11 cellular contexts compared by ENCODE assay signal in the genomic region with DNA sequence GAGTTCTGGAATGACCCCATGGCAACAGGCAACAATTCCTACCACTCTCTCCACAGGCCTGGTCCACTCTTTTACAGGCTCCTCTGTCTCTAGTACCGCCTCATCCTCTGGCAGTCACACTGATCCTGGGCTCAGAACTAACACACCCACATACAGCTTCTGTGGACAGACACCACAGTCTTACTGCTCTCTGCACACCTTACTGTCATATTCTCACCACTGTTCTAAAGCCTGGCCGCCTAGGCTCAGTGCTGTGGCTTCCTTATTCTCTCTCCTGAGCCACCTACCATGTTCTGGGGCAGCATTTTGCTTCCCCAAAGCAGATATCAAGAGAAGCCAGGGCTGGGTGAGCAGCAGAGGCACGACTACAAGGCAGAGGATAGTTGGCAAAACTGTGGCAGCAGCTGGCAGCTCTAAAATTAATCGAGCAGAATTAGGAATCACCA. TPM values are rescaled to one million over a fixed set of nuclear protein-coding genes. Genes with fewer than 3 reads are reported as not detected.
DNase-seq lines count a peak whose midpoint lies in the region; ATAC-seq and TF ChIP-seq lines count a peak whose summit lies in the region.
"Had no signal": no experiment of that assay in that cellular context is flagged by ENCODE, and none has a peak within 500 bp of the region (broad histone marks: within the 10 kb centered on the region; RNA-seq: fewer than 3 reads in every experiment).

No MANE protein-coding gene starts in this region.

- H3K36me3 Mint-ChIP-seq in HFFc6 (ENCODE audit: low read depth), result no peaks in the 10 kb centered on the region

- H3K4me2 ChIP-seq in osteoblast (ENCODE audit: insufficient read depth, low read length), result no peak overlapping the region

- H3K27me3 ChIP-seq in osteoblast (ENCODE audit: insufficient read depth, low read length), result no peaks in the 10 kb centered on the region
- H3K27me3 ChIP-seq: suprapubic skin had no signal

- no peak overlapping the region for H3K27ac Mint-ChIP-seq in HFFc6

- no peak overlapping the region for H3K4me3 Mint-ChIP-seq in HFFc6

- no peaks in the 10 kb centered on the region for H3K9me3 Mint-ChIP-seq in HFFc6
- H3K9me3 Mint-ChIP-seq: activated naive CD4-positive, alpha-beta T cell treated with anti-CD3 and anti-CD28 coated beads, Interleukin-2, amount 50 U/mL, for 72 hours had no signal

- no peaks in the 10 kb centered on the region for H3K9me3 ChIP-seq in osteoblast (ENCODE audit: low read depth, low read length)
- H3K9me3 ChIP-seq: suprapubic skin had no signal

- peaks cover 85% of the 10 kb centered on the region for H3K79me2 ChIP-seq in osteoblast (ENCODE audit: insufficient read depth, low read length)

- ATAC-seq in GM18909 (IDR thresholded peaks at IDR 0.05; ENCODE audit: poor library complexity, unreplicated experiment) (peak; percentile 45), HG02798 (IDR thresholded peaks at IDR 0.05; ENCODE audit: poor library complexity, unreplicated experiment) (peak; percentile 42), HG03342 (IDR thresholded peaks at IDR 0.05; ENCODE audit: unreplicated experiment) (no peak)

- peaks cover 31% of the 10 kb centered on the region for H4K20me1 ChIP-seq in osteoblast (ENCODE audit: insufficient read depth, low read length)

- no peaks in the 10 kb centered on the region for H3K27me3 Mint-ChIP-seq in HFFc6 (ENCODE audit: insufficient read depth)

- no peaks in the 10 kb centered on the region for H3K4me1 ChIP-seq in osteoblast (ENCODE audit: insufficient read depth, low read length)

- no peak overlapping the region for H3K4me3 ChIP-seq in osteoblast (ENCODE audit: insufficient read depth, low read length)
- H3K4me3 ChIP-seq: suprapubic skin had no signal

- peak overlapping the region; percentile 17 for H3K27ac ChIP-seq in osteoblast (ENCODE audit: low read depth, low read length)
- H3K27ac ChIP-seq: suprapubic skin had no signal

- H2AFZ ChIP-seq in osteoblast (ENCODE audit: low read length), result no peak overlapping the region

- no peak for TF ChIP-seq CTCF in osteoblast (IDR thresholded peaks at IDR 0.05; ENCODE audit: extremely low read depth, low read depth, low read length)
- TF ChIP-seq CTCF in HFFc6 (IDR thresholded peaks at IDR 0.05), result no peak

- peaks cover 43% of the 10 kb centered on the region for H3K36me3 ChIP-seq in osteoblast (ENCODE audit: insufficient read depth, low read length)

- DNase-seq in cerebellum (ENCODE audit: low spot score) (peak; percentile 24), osteoblast (ENCODE audit: insufficient read length, low spot score, missing footprints) (no peak), HFFc6 (no peak), glomerular visceral epithelial cell (ENCODE audit: extremely low spot score) (no peak)
- DNase-seq: activated CD4-positive, alpha-beta T cell treated with anti-CD3 and anti-CD28 coated beads, Interleukin-2, amount 50 U/mL, for 4 hours; foreskin melanocyte had no signal

- H3K4me1 Mint-ChIP-seq in HFFc6 (ENCODE audit: low read depth), result peaks cover 4% of the 10 kb centered on the region; the same call in 1 of the 2 replicates

RNA-seq across cellular contexts. Expression of gene REEP5, which starts 14.8 kb away (rescaled TPM):
- total RNA-seq in cerebellum (49.7 TPM), osteoblast (37.3 and 38.0 TPM in 2 replicates)
- 100 to 1,000 TPM in 4 of 6 experiments, 10 to 100 TPM in 2; 95.9 to 143 (median 107) TPM for total RNA-seq in HFFc6 (2021; fragmentation: NEBNext Ultra II Directional; extraction: Animal tissue kit (Norgen Biotek cat#: 25700))

RNA-seq across cellular contexts. Expression of gene SRP19, which starts 46.1 kb away (rescaled TPM):
- total RNA-seq in cerebellum, result 32.0 TPM
- total RNA-seq in osteoblast, result 55.7 and 59.0 TPM in 2 replicates
- 10 to 100 TPM; 53.8 to 69.5 (median 58.9) TPM for total RNA-seq in HFFc6 (2021; fragmentation: NEBNext Ultra II Directional; extraction: Animal tissue kit (Norgen Biotek cat#: 25700))
